In genomic region chr6:160791981-160792418, GRCh38 we compare ENCODE assay signal across 12 cellular contexts.
DNase-seq lines count a peak whose midpoint lies in the region; ATAC-seq and TF ChIP-seq lines count a peak whose summit lies in the region.
"Had no signal": no experiment of that assay in that cellular context is flagged by ENCODE, and none has a peak within 500 bp of the region (broad histone marks: within the 10 kb centered on the region; RNA-seq: fewer than 3 reads in every experiment).

No MANE protein-coding gene starts in this region.

- H3K4me3 ChIP-seq in esophagus (ENCODE audit: low read depth in 1 of 2, low read length in 2 of 2) (no peak overlapping the region), smooth muscle cell (no peak overlapping the region)
- H3K4me3 ChIP-seq in CD4-positive, alpha-beta memory T cell (ENCODE audit: low read length in 2 of 2), result no peak overlapping the region

- intact Hi-C loops in cardiac septum (cut with DNase I), result no loop called here
- intact Hi-C loops in CD4-positive, alpha-beta memory T cell (cut with micrococcal nuclease), result no loop called here

- DNase-seq in cardiac septum (ENCODE audit: low spot score) (no peak), smooth muscle cell (lab: John Stamatoyannopoulos, UW; ENCODE audit: unreplicated experiment) (no peak)
- DNase-seq in CD4-positive, alpha-beta memory T cell, result no peak
- DNase-seq in activated naive CD8-positive, alpha-beta T cell treated with anti-CD3 and anti-CD28 coated beads, Interleukin-2, amount 50 U/mL, for 24 hours, result no peak
- DNase-seq: immature natural killer cell; NCI-H526; stimulated activated CD4-positive, alpha-beta T cell treated with anti-CD3 and anti-CD28 coated beads, Interleukin-12 subunit alpha, Interleukin-12 subunit beta, amount 100 ng/mL, for 4 hours; stimulated activated naive B cell treated with anti-CD40 and anti-IgM and Interleukin-4, amounts not matched to agents 10 μg/mL and 1 μg/mL and 100 μg/mL, for 72 hours had no signal

- no peak overlapping the region for H3K9ac ChIP-seq in smooth muscle cell (ENCODE audit: low read depth)

- no peak overlapping the region for H3K4me3 Mint-ChIP-seq in CD4-positive, alpha-beta memory T cell
- no peak overlapping the region for H3K4me3 Mint-ChIP-seq in activated naive CD8-positive, alpha-beta T cell treated with anti-CD3 and anti-CD28 coated beads, Interleukin-2, amount 50 U/mL, for 24 hours
- H3K4me3 Mint-ChIP-seq: immature natural killer cell; stimulated activated naive B cell treated with anti-CD40 and anti-IgM and Interleukin-4, amounts not matched to agents 10 μg/mL and 1 μg/mL and 100 μg/mL, for 72 hours had no signal

- H3K4me1 ChIP-seq in esophagus (ENCODE audit: control insufficient read depth in 2 of 2, insufficient read depth in 2 of 2, low read length in 1 of 2), result peaks cover 0 to 2% of the 10 kb centered on the region in 2 donors
- no peaks in the 10 kb centered on the region for H3K4me1 ChIP-seq in smooth muscle cell (ENCODE audit: low read depth)
- H3K4me1 ChIP-seq in CD4-positive, alpha-beta memory T cell (ENCODE audit: insufficient read depth, low read length), result no peaks in the 10 kb centered on the region

- peaks cover 0 to 5% (median 1%) of the 10 kb centered on the region in 4 donors for H3K4me1 Mint-ChIP-seq in CD4-positive, alpha-beta memory T cell
- H3K4me1 Mint-ChIP-seq in activated naive CD8-positive, alpha-beta T cell treated with anti-CD3 and anti-CD28 coated beads, Interleukin-2, amount 50 U/mL, for 24 hours, result peaks cover 3% of the 10 kb centered on the region
- H3K4me1 Mint-ChIP-seq: immature natural killer cell had no signal

- H3K4me2 ChIP-seq in smooth muscle cell, result no peak overlapping the region

- peaks cover 0 to 4% (median 0%) of the 10 kb centered on the region in 8 donors for H3K9me3 Mint-ChIP-seq in CD4-positive, alpha-beta memory T cell
- peaks cover 6% of the 10 kb centered on the region for H3K9me3 Mint-ChIP-seq in activated naive CD8-positive, alpha-beta T cell treated with anti-CD3 and anti-CD28 coated beads, Interleukin-2, amount 50 U/mL, for 24 hours

- H3K9me3 ChIP-seq in esophagus (ENCODE audit: control insufficient read depth in 2 of 2, insufficient read depth in 1 of 2, low read depth in 1 of 2, low read length in 1 of 2) (no peaks in the 10 kb centered on the region), smooth muscle cell (replicated peaks; ENCODE audit: low read depth) (no peaks in the 10 kb centered on the region)
- H3K9me3 ChIP-seq in CD4-positive, alpha-beta memory T cell (ENCODE audit: control insufficient read depth in 1 of 2, low read length in 2 of 2), result no peaks in the 10 kb centered on the region

- H4K20me1 ChIP-seq in smooth muscle cell (ENCODE audit: low read depth), result no peaks in the 10 kb centered on the region

- no peaks in the 10 kb centered on the region for H3K79me2 ChIP-seq in smooth muscle cell (ENCODE audit: low read depth)

- peak overlapping the region; percentile 48 to 59 for H3K27ac ChIP-seq in esophagus (ENCODE audit: low read depth in 2 of 2, low read length in 1 of 2)
- no peak overlapping the region for H3K27ac ChIP-seq in smooth muscle cell (ENCODE audit: low read depth)
- H3K27ac ChIP-seq in CD4-positive, alpha-beta memory T cell (ENCODE audit: low read depth, low read length), result no peak overlapping the region

- TF ChIP-seq CTCF in smooth muscle cell (IDR thresholded peaks at IDR 0.05; ENCODE audit: borderline replicate concordance, insufficient read depth, poor library complexity, severe bottlenecking), result no peak

- H3K27ac Mint-ChIP-seq in CD4-positive, alpha-beta memory T cell, result no peak overlapping the region
- H3K27ac Mint-ChIP-seq in activated naive CD8-positive, alpha-beta T cell treated with anti-CD3 and anti-CD28 coated beads, Interleukin-2, amount 50 U/mL, for 24 hours, result no peak overlapping the region
- H3K27ac Mint-ChIP-seq: immature natural killer cell; stimulated activated naive B cell treated with anti-CD40 and anti-IgM and Interleukin-4, amounts not matched to agents 10 μg/mL and 1 μg/mL and 100 μg/mL, for 72 hours had no signal

- H3F3A ChIP-seq in smooth muscle cell (ENCODE audit: low read depth), result no peaks in the 10 kb centered on the region

- no peaks in the 10 kb centered on the region for H3K36me3 Mint-ChIP-seq in CD4-positive, alpha-beta memory T cell
- H3K36me3 Mint-ChIP-seq in activated naive CD8-positive, alpha-beta T cell treated with anti-CD3 and anti-CD28 coated beads, Interleukin-2, amount 50 U/mL, for 24 hours (ENCODE audit: low read depth), result no peaks in the 10 kb centered on the region
- H3K36me3 Mint-ChIP-seq: immature natural killer cell had no signal

- H3K27me3 Mint-ChIP-seq in CD4-positive, alpha-beta memory T cell, result peaks cover under 1 to 3% of the 10 kb centered on the region in 2 donors
- peaks cover 6% of the 10 kb centered on the region for H3K27me3 Mint-ChIP-seq in activated naive CD8-positive, alpha-beta T cell treated with anti-CD3 and anti-CD28 coated beads, Interleukin-2, amount 50 U/mL, for 24 hours

- ATAC-seq in GM18907 (IDR thresholded peaks at IDR 0.05; ENCODE audit: unreplicated experiment) (peak; percentile 53), GM21723 (IDR thresholded peaks at IDR 0.05; ENCODE audit: unreplicated experiment) (peak; percentile 47), HG03378 (IDR thresholded peaks at IDR 0.05; ENCODE audit: unreplicated experiment) (peak; percentile 65)
- ATAC-seq in activated naive CD8-positive, alpha-beta T cell treated with anti-CD3 and anti-CD28 coated beads, Interleukin-2, amount 50 U/mL, for 24 hours, result no peak

- H3K36me3 ChIP-seq in esophagus (ENCODE audit: control insufficient read depth in 2 of 2, insufficient read depth in 2 of 2, low read length in 1 of 2), result no peaks in the 10 kb centered on the region
- no peaks in the 10 kb centered on the region for H3K36me3 ChIP-seq in smooth muscle cell (ENCODE audit: low read depth)
- no peaks in the 10 kb centered on the region for H3K36me3 ChIP-seq in CD4-positive, alpha-beta memory T cell (ENCODE audit: insufficient read depth, low read length)

- CTCF ChIA-PET in CD4-positive, alpha-beta memory T cell (lab: Charles Lee; ENCODE audit: partially characterized antibody), result no interaction called here

- 62 to 66% methylated on average over 3 of the region's 3 CpGs for WGBS in esophagus, 2 donors
- WGBS in smooth muscle cell (ENCODE audit: low lambda C conversion rate), result 81% methylated on average over 3 of the region's 3 CpGs

- POLR2A ChIA-PET in CD4-positive, alpha-beta memory T cell (lab: Charles Lee; ENCODE audit: partially characterized antibody), result no interaction called here

- H2AFZ ChIP-seq in smooth muscle cell (ENCODE audit: low read depth), result no peak overlapping the region

- H3K27me3 ChIP-seq in esophagus (ENCODE audit: control insufficient read depth in 1 of 2, insufficient read depth in 2 of 2, low read length in 2 of 2), result no peaks in the 10 kb centered on the region
- H3K27me3 ChIP-seq in smooth muscle cell (ENCODE audit: low read depth), result no peaks in the 10 kb centered on the region
- no peaks in the 10 kb centered on the region for H3K27me3 ChIP-seq in CD4-positive, alpha-beta memory T cell (ENCODE audit: insufficient read depth, low read length)

Comparison
In these comparisons a context has a peak if more than half of its experiments do, and no peak if none do; other contexts are left out.
1. H3K27ac ChIP-seq: peak in esophagus (2 of 2); none in smooth muscle cell (single experiment) and CD4-positive, alpha-beta memory T cell (single experiment).